In genomic region chr19:38618590-38619360, GRCh38 we compare ENCODE assay signal across 1 cellular context.
A peak's percentile ranks its signal among the peaks of the same experiment; 100 is the strongest.
TF ChIP-seq lines count a peak whose summit lies in the region.

Gene EIF3K, plus strand, starts transcription at chr19:38619188. Its CDS starts 81 bp downstream, at chr19:38619269.

TF ChIP-seq in K562, 482 proteins besides CTCF, POLR2A, EP300 and RAD21 (continued from another document and continues in another):
- TF ChIP-seq ZNF277 (CRISPR knock-in tag; IDR thresholded peaks at IDR 0.05; ENCODE audit: borderline replicate concordance) (no peak), TFAM (CRISPR knock-in tag; conservative IDR thresholded peaks at IDR 0.05) (no peak), SETDB1 (IDR thresholded peaks at IDR 0.05; ENCODE audit: low read length) (no peak), THRB (CRISPR knock-in tag; conservative IDR thresholded peaks at IDR 0.05) (no peak), ZNF143 (CRISPR knock-in tag; IDR thresholded peaks at IDR 0.05) (no peak), MTF1 (CRISPR knock-in tag; IDR thresholded peaks at IDR 0.05; ENCODE audit: borderline replicate concordance) (no peak), TRIM24 (IDR thresholded peaks at IDR 0.05) (no peak), ZNF695 (CRISPR knock-in tag; IDR thresholded peaks at IDR 0.05) (no peak), MXD1 (CRISPR knock-in tag; IDR thresholded peaks at IDR 0.05; ENCODE audit: borderline replicate concordance, poor library complexity, severe bottlenecking) (no peak), ADNP (tag; IDR thresholded peaks at IDR 0.05) (no peak), ZNF436 (CRISPR knock-in tag; IDR thresholded peaks at IDR 0.05) (no peak), DACH1 (IDR thresholded peaks at IDR 0.05; ENCODE audit: partially characterized antibody) (no peak), ZZZ3 (IDR thresholded peaks at IDR 0.05) (no peak), CBX8 (IDR thresholded peaks at IDR 0.05; ENCODE audit: borderline replicate concordance, extremely low read depth, low read depth, low read length, poor library complexity, severe bottlenecking) (no peak), ZNF655 (CRISPR knock-in tag; IDR thresholded peaks at IDR 0.05) (no peak), TCF7L2 (IDR thresholded peaks at IDR 0.05; ENCODE audit: low read depth, low read length) (no peak), ZNF280B (CRISPR knock-in tag; IDR thresholded peaks at IDR 0.05) (no peak), BRCA1 (IDR thresholded peaks at IDR 0.05) (no peak), BRCA1 (CRISPR knock-in tag; IDR thresholded peaks at IDR 0.05) (no peak), ZNF263 (CRISPR knock-in tag; IDR thresholded peaks at IDR 0.05; ENCODE audit: borderline replicate concordance) (peak; percentile 35; the same call in 1 of the 2 replicates), POLR2B (IDR thresholded peaks at IDR 0.05; ENCODE audit: low read depth, partially characterized antibody) (peak; percentile 80), BDP1 (IDR thresholded peaks at IDR 0.05; ENCODE audit: insufficient read depth, insufficient read length) (no peak), U2AF2 (optimal IDR thresholded peaks at IDR 0.05; ENCODE audit: low read depth, low read length) (no peak), ZNF23 (CRISPR knock-in tag; IDR thresholded peaks at IDR 0.05) (no peak), LEF1 (IDR thresholded peaks at IDR 0.05) (no peak), SP2 (IDR thresholded peaks at IDR 0.05; ENCODE audit: extremely low read depth, low read depth, low read length, poor library complexity, severe bottlenecking) (no peak), MAFG (tag; conservative IDR thresholded peaks at IDR 0.05) (no peak), PYGO2 (tag; IDR thresholded peaks at IDR 0.05) (no peak), PRPF4 (IDR thresholded peaks at IDR 0.05; ENCODE audit: insufficient read depth, low read depth, low read length, poor library complexity, severe bottlenecking) (no peak), GATAD2A (IDR thresholded peaks at IDR 0.05) (no peak), TAF1 (IDR thresholded peaks at IDR 0.05; ENCODE audit: control insufficient read depth, extremely low read depth, insufficient read depth, low read length, severe bottlenecking) (peak; percentile 79), ZC3H11A (IDR thresholded peaks at IDR 0.05; ENCODE audit: low read depth, low read length) (no peak), SPI1 (IDR thresholded peaks at IDR 0.05; ENCODE audit: borderline replicate concordance, low read depth, low read length) (peak; percentile 77), MIER1 (IDR thresholded peaks at IDR 0.05; ENCODE audit: low read depth) (no peak), CBFB (CRISPR knock-in tag; IDR thresholded peaks at IDR 0.05) (peak; percentile 84), ZBTB12 (CRISPR knock-in tag; IDR thresholded peaks at IDR 0.05) (peak; percentile 55; the same call in 1 of the 2 replicates), SAFB2 (IDR thresholded peaks at IDR 0.05; ENCODE audit: borderline replicate concordance, low read depth, low read length, severe bottlenecking) (no peak), ZNF444 (CRISPR knock-in tag; IDR thresholded peaks at IDR 0.05) (no peak), ZNF507 (tag; conservative IDR thresholded peaks at IDR 0.05) (no peak), TEAD4 (IDR thresholded peaks at IDR 0.05; ENCODE audit: low read length) (no peak), TEAD4 (CRISPR knock-in tag; IDR thresholded peaks at IDR 0.05; ENCODE audit: borderline replicate concordance) (no peak), SOX6 (IDR thresholded peaks at IDR 0.05) (no peak; the same call in 1 of the 2 replicates), ZNF512 (tag; IDR thresholded peaks at IDR 0.05) (no peak), CC2D1A (IDR thresholded peaks at IDR 0.05) (no peak), BRD9 (IDR thresholded peaks at IDR 0.05; ENCODE audit: low read depth, partially characterized antibody) (no peak), HIVEP1 (CRISPR knock-in tag; IDR thresholded peaks at IDR 0.05) (no peak), TGIF2 (CRISPR knock-in tag; IDR thresholded peaks at IDR 0.05) (no peak; the same call in 1 of the 2 replicates), ZNF830 (CRISPR knock-in tag; IDR thresholded peaks at IDR 0.05) (no peak), CGGBP1 (CRISPR knock-in tag; IDR thresholded peaks at IDR 0.05) (0 out of 2 replicates have a peak, but pooled peaks have one; percentile 33), ZMIZ1 (IDR thresholded peaks at IDR 0.05; ENCODE audit: low read depth in 2 of 2, low read length in 2 of 2) (no peak), GABPB2 (CRISPR knock-in tag; conservative IDR thresholded peaks at IDR 0.05) (no peak), PRMT5 (CRISPR knock-in tag; IDR thresholded peaks at IDR 0.05) (no peak), RBM15 (IDR thresholded peaks at IDR 0.05; ENCODE audit: insufficient read depth, low read length) (no peak), HNRNPK (IDR thresholded peaks at IDR 0.05; ENCODE audit: low read depth, low read length, poor library complexity, severe bottlenecking) (no peak), NEUROD1 (IDR thresholded peaks at IDR 0.05; ENCODE audit: borderline replicate concordance, low read depth, low read length, partially characterized antibody) (peak; percentile 9), HMG20B (CRISPR knock-in tag; IDR thresholded peaks at IDR 0.05) (no peak), RNF219 (CRISPR knock-in tag; IDR thresholded peaks at IDR 0.05) (no peak), ZKSCAN3 (CRISPR knock-in tag; IDR thresholded peaks at IDR 0.05) (no peak), ZNF224 (CRISPR knock-in tag; IDR thresholded peaks at IDR 0.05) (no peak)
